In genomic region chr16:89924298-89924924, GRCh38 we compare ENCODE assay signal across 8 cellular contexts. TPM values are rescaled to one million over a fixed set of nuclear protein-coding genes. Genes with fewer than 3 reads are reported as not detected.
DNase-seq lines count a peak whose midpoint lies in the region; ATAC-seq lines count a peak whose summit lies in the region.

No MANE protein-coding gene starts in this region.

- H3K36me3 Mint-ChIP-seq in activated naive CD8-positive, alpha-beta T cell treated with anti-CD3 and anti-CD28 coated beads, Interleukin-2, amount 10 ng/mL, durations not matched to agents 7 days and 5 days, result no peaks in the 10 kb centered on the region
- no peaks in the 10 kb centered on the region for H3K36me3 Mint-ChIP-seq in activated naive CD8-positive, alpha-beta T cell treated with anti-CD3 and anti-CD28 coated beads for 36 hours
- no peaks in the 10 kb centered on the region for H3K36me3 Mint-ChIP-seq in activated naive CD4-positive, alpha-beta T cell treated with anti-CD3 and anti-CD28 coated beads for 36 hours (ENCODE audit: low read depth)

- POLR2A ChIA-PET in activated naive CD8-positive, alpha-beta T cell treated with anti-CD3 and anti-CD28 coated beads, Interleukin-2, amount 10 ng/mL, durations not matched to agents 7 days and 5 days (lab: Charles Lee), result interaction anchor here (0.5 to 1.9 kb wide), 5 partner anchors 13 to 85 kb away, joined by 3 to 6 read pairs (median 3); partner anchors contain the start of gene TCF25

- H3K4me3 Mint-ChIP-seq in activated naive CD8-positive, alpha-beta T cell treated with anti-CD3 and anti-CD28 coated beads, Interleukin-2, amount 10 ng/mL, durations not matched to agents 7 days and 5 days, result no peak overlapping the region
- H3K4me3 Mint-ChIP-seq in activated naive CD8-positive, alpha-beta T cell treated with anti-CD3 and anti-CD28 coated beads for 36 hours, result no peak overlapping the region
- H3K4me3 Mint-ChIP-seq in activated naive CD4-positive, alpha-beta T cell treated with anti-CD3 and anti-CD28 coated beads for 36 hours, result no peak overlapping the region

- H3K4me1 Mint-ChIP-seq in activated naive CD8-positive, alpha-beta T cell treated with anti-CD3 and anti-CD28 coated beads, Interleukin-2, amount 10 ng/mL, durations not matched to agents 7 days and 5 days, result peaks cover 22% of the 10 kb centered on the region
- H3K4me1 Mint-ChIP-seq in activated naive CD8-positive, alpha-beta T cell treated with anti-CD3 and anti-CD28 coated beads for 36 hours, result peaks cover 26% of the 10 kb centered on the region
- H3K4me1 Mint-ChIP-seq in activated naive CD4-positive, alpha-beta T cell treated with anti-CD3 and anti-CD28 coated beads for 36 hours (ENCODE audit: low read depth), result peaks cover 31% of the 10 kb centered on the region

- no peak overlapping the region for H3K27ac Mint-ChIP-seq in activated naive CD8-positive, alpha-beta T cell treated with anti-CD3 and anti-CD28 coated beads, Interleukin-2, amount 10 ng/mL, durations not matched to agents 7 days and 5 days
- no peak overlapping the region for H3K27ac Mint-ChIP-seq in activated naive CD8-positive, alpha-beta T cell treated with anti-CD3 and anti-CD28 coated beads for 36 hours
- no peak overlapping the region for H3K27ac Mint-ChIP-seq in activated naive CD4-positive, alpha-beta T cell treated with anti-CD3 and anti-CD28 coated beads for 36 hours

- no peak overlapping the region for H3K27ac ChIP-seq in iPS-18a (ENCODE audit: low read length)

- H3K9ac ChIP-seq in iPS-18a (ENCODE audit: low read length), result no peak overlapping the region

- CTCF ChIA-PET in activated naive CD4-positive, alpha-beta T cell treated with anti-CD3 and anti-CD28 coated beads for 36 hours (lab: Charles Lee), result interaction anchor here (1.6 kb wide), 1 partner anchor 14 kb away, joined by 7 read pairs; no protein-coding TSS in a partner anchor

- no peak for ATAC-seq in activated naive CD8-positive, alpha-beta T cell treated with anti-CD3 and anti-CD28 coated beads, Interleukin-2, amount 10 ng/mL, durations not matched to agents 7 days and 5 days (ENCODE audit: low read depth)
- ATAC-seq in GM21367 (IDR thresholded peaks at IDR 0.05; ENCODE audit: unreplicated experiment) (no peak), GM18511 (IDR thresholded peaks at IDR 0.05; ENCODE audit: unreplicated experiment) (no peak)

- DNase-seq in activated naive CD8-positive, alpha-beta T cell treated with anti-CD3 and anti-CD28 coated beads, Interleukin-2, amount 10 ng/mL, durations not matched to agents 7 days and 5 days, result peak; percentile 64
- DNase-seq in activated naive CD8-positive, alpha-beta T cell treated with anti-CD3 and anti-CD28 coated beads for 36 hours, result no peak
- DNase-seq in NCI-H2171 (lab: John Stamatoyannopoulos, UW), result peak; percentile 67
- DNase-seq in activated naive CD4-positive, alpha-beta T cell treated with anti-CD3 and anti-CD28 coated beads for 36 hours, result peak; percentile 42
- DNase-seq in GM19238 (ENCODE audit: insufficient read length, low spot score), result no peak

- peaks cover 27% of the 10 kb centered on the region for H3K27me3 ChIP-seq in iPS-18a (ENCODE audit: control insufficient read depth, insufficient read depth, low read length)

- H3K4me3 ChIP-seq in iPS-18a (ENCODE audit: low read length), result peak overlapping the region; percentile 77

- intact Hi-C loops in activated naive CD4-positive, alpha-beta T cell treated with anti-CD3 and anti-CD28 coated beads for 36 hours (cut with micrococcal nuclease), result no loop called here

- H3K9me3 Mint-ChIP-seq in activated naive CD8-positive, alpha-beta T cell treated with anti-CD3 and anti-CD28 coated beads, Interleukin-2, amount 10 ng/mL, durations not matched to agents 7 days and 5 days, result no peaks in the 10 kb centered on the region
- H3K9me3 Mint-ChIP-seq in activated naive CD8-positive, alpha-beta T cell treated with anti-CD3 and anti-CD28 coated beads for 36 hours, result no peaks in the 10 kb centered on the region
- H3K9me3 Mint-ChIP-seq in activated naive CD4-positive, alpha-beta T cell treated with anti-CD3 and anti-CD28 coated beads for 36 hours, result no peaks in the 10 kb centered on the region

- H3K27me3 Mint-ChIP-seq in activated naive CD8-positive, alpha-beta T cell treated with anti-CD3 and anti-CD28 coated beads, Interleukin-2, amount 10 ng/mL, durations not matched to agents 7 days and 5 days, result peaks cover 49% of the 10 kb centered on the region
- peaks cover 70% of the 10 kb centered on the region for H3K27me3 Mint-ChIP-seq in activated naive CD8-positive, alpha-beta T cell treated with anti-CD3 and anti-CD28 coated beads for 36 hours
- peaks cover 47% of the 10 kb centered on the region for H3K27me3 Mint-ChIP-seq in activated naive CD4-positive, alpha-beta T cell treated with anti-CD3 and anti-CD28 coated beads for 36 hours (ENCODE audit: low read depth)

- H3K4me1 ChIP-seq in iPS-18a (ENCODE audit: control insufficient read depth, low read depth, low read length), result peaks cover 9% of the 10 kb centered on the region

- H3K9me3 ChIP-seq in iPS-18a (ENCODE audit: control insufficient read depth, low read depth, low read length), result no peaks in the 10 kb centered on the region

- no peaks in the 10 kb centered on the region for H3K36me3 ChIP-seq in iPS-18a (ENCODE audit: control insufficient read depth, low read depth, low read length)

RNA-seq across cellular contexts. Expression of gene TUBB3, which starts 1.3 kb away (rescaled TPM):
- under 1 TPM; 0.31 to 0.86 TPM for total RNA-seq in activated naive CD8-positive, alpha-beta T cell treated with anti-CD3 and anti-CD28 coated beads, Interleukin-2, amount 10 ng/mL, durations not matched to agents 7 days and 5 days
- not detected for total RNA-seq in activated naive CD8-positive, alpha-beta T cell treated with anti-CD3 and anti-CD28 coated beads for 36 hours
- total RNA-seq in activated naive CD4-positive, alpha-beta T cell treated with anti-CD3 and anti-CD28 coated beads for 36 hours, result under 1 TPM; 0.20 to 0.38 TPM

RNA-seq across cellular contexts. Expression of gene MC1R, which starts 5.7 kb away (rescaled TPM):
- 1 to 10 TPM; 5.8 to 7.4 TPM for total RNA-seq in activated naive CD8-positive, alpha-beta T cell treated with anti-CD3 and anti-CD28 coated beads, Interleukin-2, amount 10 ng/mL, durations not matched to agents 7 days and 5 days
- total RNA-seq in activated naive CD8-positive, alpha-beta T cell treated with anti-CD3 and anti-CD28 coated beads for 36 hours, result 1 to 10 TPM; 1.4 TPM
- total RNA-seq in activated naive CD4-positive, alpha-beta T cell treated with anti-CD3 and anti-CD28 coated beads for 36 hours, result under 1 TPM; 0.45 to 0.49 TPM

RNA-seq across cellular contexts. Expression of gene DEF8, which starts 24.1 kb away (rescaled TPM):
- 10 to 100 TPM; 30.9 to 33.5 TPM for total RNA-seq in activated naive CD8-positive, alpha-beta T cell treated with anti-CD3 and anti-CD28 coated beads, Interleukin-2, amount 10 ng/mL, durations not matched to agents 7 days and 5 days
- 10 to 100 TPM; 21.1 to 22.0 TPM for total RNA-seq in activated naive CD8-positive, alpha-beta T cell treated with anti-CD3 and anti-CD28 coated beads for 36 hours
- 10 to 100 TPM; 19.7 to 20.1 TPM for total RNA-seq in activated naive CD4-positive, alpha-beta T cell treated with anti-CD3 and anti-CD28 coated beads for 36 hours

RNA-seq across cellular contexts. Expression of gene TCF25, which starts 51.0 kb away (rescaled TPM):
- 100 to 1,000 TPM; 218 to 243 TPM for total RNA-seq in activated naive CD8-positive, alpha-beta T cell treated with anti-CD3 and anti-CD28 coated beads, Interleukin-2, amount 10 ng/mL, durations not matched to agents 7 days and 5 days
- total RNA-seq in activated naive CD8-positive, alpha-beta T cell treated with anti-CD3 and anti-CD28 coated beads for 36 hours, result 100 to 1,000 TPM; 126 to 127 TPM
- total RNA-seq in activated naive CD4-positive, alpha-beta T cell treated with anti-CD3 and anti-CD28 coated beads for 36 hours, result 100 to 1,000 TPM; 108 to 109 TPM

Comparison
In these comparisons a context has a peak if more than half of its experiments do, and no peak if none do; other contexts are left out.
1. DNase-seq: peak in activated naive CD8-positive, alpha-beta T cell treated with anti-CD3 and anti-CD28 coated beads, Interleukin-2, amount 10 ng/mL, durations not matched to agents 7 days and 5 days (single experiment), NCI-H2171 (single experiment) and activated naive CD4-positive, alpha-beta T cell treated with anti-CD3 and anti-CD28 coated beads for 36 hours (single experiment); none in activated naive CD8-positive, alpha-beta T cell treated with anti-CD3 and anti-CD28 coated beads for 36 hours (single experiment) and GM19238 (single experiment).